Comparison of ENCODE assay signal across 16 cellular contexts in genomic region chr5:32642276-32643002, GRCh38. TPM values are rescaled to one million over a fixed set of nuclear protein-coding genes. Genes with fewer than 3 reads are reported as not detected.
A peak's percentile ranks its signal among the peaks of the same experiment; 100 is the strongest.
DNase-seq lines count a peak whose midpoint lies in the region; ATAC-seq, FAIRE-seq and TF ChIP-seq lines count a peak whose summit lies in the region.
"Had no signal": no experiment of that assay in that cellular context is flagged by ENCODE, and none has a peak within 500 bp of the region (broad histone marks: within the 10 kb centered on the region; RNA-seq: fewer than 3 reads in every experiment).

No MANE protein-coding gene starts in this region.

- no peaks in the 10 kb centered on the region for H3K9me2 ChIP-seq in PC-3 (replicated peaks; ENCODE audit: low read length)

- intact Hi-C loops in PC-3 (cut with micrococcal nuclease): loop anchor here (2.0 to 5.0 kb wide), 2 partner anchors 58 to 65 kb away; partner anchors contain the start of gene SUB1

- no peak overlapping the region for H3K9ac ChIP-seq in PC-3 (ENCODE audit: low read length)

- H3K4me3 Mint-ChIP-seq in mesothelial cell of epicardium: no peak overlapping the region
- no peak overlapping the region for H3K4me3 Mint-ChIP-seq in T-cell

- TF ChIP-seq CTCF in PC-3 (conservative IDR thresholded peaks at IDR 0.05; ENCODE audit: low read depth, low read length) (no peak), epithelial cell of esophagus (IDR thresholded peaks at IDR 0.05; ENCODE audit: insufficient read depth, low read depth, low read length, missing control alignments) (no peak), mesothelial cell of epicardium (IDR thresholded peaks at IDR 0.05; ENCODE audit: unreplicated experiment) (no peak), D721Med (IDR thresholded peaks at IDR 0.05; ENCODE audit: insufficient read depth, missing control alignments) (no peak)

- no peaks in the 10 kb centered on the region for H3K36me3 Mint-ChIP-seq in mesothelial cell of epicardium
- no peaks in the 10 kb centered on the region for H3K36me3 Mint-ChIP-seq in T-cell

- H3K4me2 ChIP-seq in PC-3 (ENCODE audit: low read length): peak overlapping the region; percentile 79

- no peaks in the 10 kb centered on the region for H3K27me3 Mint-ChIP-seq in mesothelial cell of epicardium (ENCODE audit: low read depth)
- peaks cover 0 to 3% of the 10 kb centered on the region in 2 donors for H3K27me3 Mint-ChIP-seq in T-cell

- H3K4me1 Mint-ChIP-seq in mesothelial cell of epicardium: peaks cover 7% of the 10 kb centered on the region
- H3K4me1 Mint-ChIP-seq in T-cell: peaks cover 0 to 5% (median 3%) of the 10 kb centered on the region in 3 donors

- DNase-seq in GM03348 (ENCODE audit: low spot score): peak; percentile 23
- peak; percentile 79 for DNase-seq in PC-3
- peak; percentile 64 for DNase-seq in epithelial cell of esophagus (ENCODE audit: low read depth)
- DNase-seq in mesothelial cell of epicardium (ENCODE audit: low spot score in 2 of 2, unreplicated experiment in 2 of 2): no peak
- no peak for DNase-seq in inferior parietal cortex (ENCODE audit: extremely low spot score)
- no peak for DNase-seq in D721Med (ENCODE audit: insufficient read length, low spot score)
- no peak for DNase-seq in T-cell
- DNase-seq: activated CD4-positive, alpha-beta T cell treated with anti-CD3 and anti-CD28 coated beads, Interleukin-2, amount 50 U/mL, for 4 hours; activated T-cell treated with anti-CD3 and anti-CD28 coated beads, Interleukin-2, amount 50 U/mL, for 48 hours; adrenal gland; DMS53; gastrocnemius medialis; Right ventricle myocardium superior; T-helper 9 cell had no signal

- no peaks in the 10 kb centered on the region for H3K27me3 ChIP-seq in PC-3 (ENCODE audit: low read length)
- H3K27me3 ChIP-seq: adrenal gland, gastrocnemius medialis had no signal

- H3K79me2 ChIP-seq in PC-3 (ENCODE audit: low read length): no peaks in the 10 kb centered on the region

- peaks cover 5% of the 10 kb centered on the region for H3F3A ChIP-seq in PC-3 (ENCODE audit: low read length, unreplicated experiment)

- H4K20me1 ChIP-seq in PC-3 (ENCODE audit: low read length): no peaks in the 10 kb centered on the region

- H3K27ac Mint-ChIP-seq in mesothelial cell of epicardium (peak overlapping the region; percentile 1), T-cell (no peak overlapping the region)

- H2AFZ ChIP-seq in PC-3 (ENCODE audit: low read length): peak overlapping the region; percentile 15; the same call in 1 of the 2 replicates

- H3K9me3 Mint-ChIP-seq in mesothelial cell of epicardium: no peaks in the 10 kb centered on the region
- H3K9me3 Mint-ChIP-seq in T-cell: no peaks in the 10 kb centered on the region

- H3K36me3 ChIP-seq in PC-3 (ENCODE audit: low read depth, low read length): no peaks in the 10 kb centered on the region
- H3K36me3 ChIP-seq: adrenal gland, gastrocnemius medialis had no signal

- H3K4me3 ChIP-seq in PC-3 (ENCODE audit: low read length) (peak overlapping the region; percentile 49), epithelial cell of esophagus (ENCODE audit: low read length) (no peak overlapping the region)
- H3K4me3 ChIP-seq: adrenal gland, gastrocnemius medialis had no signal

- POLR2A ChIA-PET in PC-3 (lab: Charles Lee; ENCODE audit: unreplicated experiment) (no interaction called here), T-cell (lab: Charles Lee) (no interaction called here)

- CTCF ChIA-PET in PC-3 (lab: Charles Lee) (no interaction called here), T-cell (lab: Charles Lee) (no interaction called here)

- peaks cover 22% of the 10 kb centered on the region for H3K4me1 ChIP-seq in PC-3 (ENCODE audit: insufficient read depth, low read length)
- H3K4me1 ChIP-seq: adrenal gland, gastrocnemius medialis had no signal

- H3K9me3 ChIP-seq in PC-3 (ENCODE audit: low read length): no peaks in the 10 kb centered on the region
- H3K9me3 ChIP-seq: adrenal gland, gastrocnemius medialis had no signal

- no peak for FAIRE-seq in D721Med (lab: Jason Lieb, UNC)
- FAIRE-seq: islet of Langerhans had no signal

- ATAC-seq in PC-3 (peak; percentile 93), HG02588 (IDR thresholded peaks at IDR 0.05; ENCODE audit: unreplicated experiment) (no peak), T-cell (replicated peaks in 1 of 4) (no peak)
- ATAC-seq: gastrocnemius medialis had no signal

- BruUV-seq in PC-3 (replicated peaks; lab: Mats Ljungman, UMichigan): no TSS peak

- H3K27ac ChIP-seq in PC-3 (ENCODE audit: low read length): 0 out of 2 replicates have a peak overlapping the region, but pooled peaks have one; percentile 3
- H3K27ac ChIP-seq: adrenal gland, gastrocnemius medialis had no signal

RNA-seq across cellular contexts. Expression of gene SUB1, which starts 57.1 kb away (rescaled TPM):
- 185 and 189 TPM in 2 replicates for total RNA-seq in PC-3 (2014; rRNA removed)
- 199 TPM in 3 replicates for total RNA-seq in mesothelial cell of epicardium
- total RNA-seq in T-cell: 100 to 1,000 TPM; 178 to 339 (median 203) TPM

Comparison
In these comparisons a context has a peak if more than half of its experiments do, and no peak if none do; other contexts are left out.
1. DNase-seq: peak in GM03348 (single experiment), PC-3 (single experiment) and epithelial cell of esophagus (single experiment); none in mesothelial cell of epicardium (0 of 2), inferior parietal cortex (single experiment), D721Med (single experiment) and T-cell (0 of 34).